Comparison of ENCODE assay signal across 12 cellular contexts in the genomic region with DNA sequence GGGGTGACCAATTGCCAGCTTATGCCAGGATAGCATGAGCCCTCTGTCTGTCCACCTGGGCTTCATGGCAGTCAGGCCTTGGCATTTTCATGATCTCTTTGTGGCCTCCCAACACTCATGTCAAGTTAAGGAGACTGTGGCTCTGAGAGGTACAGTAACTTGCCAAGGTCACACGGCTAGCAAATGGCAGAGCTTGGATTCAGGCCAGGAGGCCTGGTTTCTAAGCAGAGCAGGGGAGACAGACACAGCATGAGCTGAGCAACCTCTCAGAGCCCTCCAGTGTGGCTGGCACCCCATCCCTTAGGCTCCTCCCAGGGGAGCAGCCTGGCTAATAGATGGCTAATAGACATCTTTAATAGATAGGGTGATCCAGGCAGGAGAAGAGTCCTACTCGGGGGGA. TPM values are rescaled to one million over a fixed set of nuclear protein-coding genes. Genes with fewer than 3 reads are reported as not detected.
A peak's percentile ranks its signal among the peaks of the same experiment; 100 is the strongest.
DNase-seq lines count a peak whose midpoint lies in the region; ATAC-seq and TF ChIP-seq lines count a peak whose summit lies in the region.
"Had no signal": no experiment of that assay in that cellular context is flagged by ENCODE, and none has a peak within 500 bp of the region (broad histone marks: within the 10 kb centered on the region; RNA-seq: fewer than 3 reads in every experiment).

No MANE protein-coding gene starts in this region.

- H3K79me2 ChIP-seq in HCT116 (ENCODE audit: insufficient read depth, low read length) = no peaks in the 10 kb centered on the region

- no peak for TF ChIP-seq POLR2A in HCT116 (IDR thresholded peaks at IDR 0.05; ENCODE audit: borderline replicate concordance, extremely low read depth, insufficient read depth, insufficient read length)
- no peak for TF ChIP-seq POLR2A in gastrocnemius medialis (IDR thresholded peaks at IDR 0.05)

- TF ChIP-seq RAD21 in HCT116 (IDR thresholded peaks at IDR 0.05; ENCODE audit: low read depth) = no peak

- in situ Hi-C loops in gastrocnemius medialis (cut with MboI; ENCODE audit: low sequenced_read_pairs in 4 of 4) = no loop called here

- WGBS in right cardiac atrium = 16% methylated on average over 2 of the region's 2 CpGs

- no TSS peak for BruUV-seq in HCT116 (replicated peaks; lab: Mats Ljungman, UMichigan)

- H3K4me3 Mint-ChIP-seq in WTC11 = no peak overlapping the region
- H3K4me3 Mint-ChIP-seq: activated CD4-positive, alpha-beta T cell treated with anti-CD3 and anti-CD28 coated beads for 36 hours; CD4-positive, CD25-positive, alpha-beta regulatory T cell had no signal

- peaks cover 35% of the 10 kb centered on the region for H3K4me1 Mint-ChIP-seq in WTC11
- H3K4me1 Mint-ChIP-seq: activated CD4-positive, alpha-beta T cell treated with anti-CD3 and anti-CD28 coated beads for 36 hours; CD4-positive, CD25-positive, alpha-beta regulatory T cell had no signal

- no peak overlapping the region for H2AFZ ChIP-seq in HCT116 (ENCODE audit: low read depth, low read length, poor library complexity, severe bottlenecking)

- ATAC-seq in HCT116 = no peak
- ATAC-seq in WTC11 = no peak
- no peak for ATAC-seq in right cardiac atrium
- peak in 1 of 2 donors; percentile 27 for ATAC-seq in gastrocnemius medialis
- ATAC-seq in HG03095 (IDR thresholded peaks at IDR 0.05; ENCODE audit: unreplicated experiment) = no peak
- no peak for ATAC-seq in left colon
- ATAC-seq: activated CD4-positive, alpha-beta T cell treated with anti-CD3 and anti-CD28 coated beads for 36 hours had no signal

- CTCF ChIA-PET in HCT116 (lab: Charles Lee) = interaction anchor here (0.7 to 0.9 kb wide), 2 partner anchors 13 to 24 kb away, joined by 3 to 4 read pairs; no protein-coding TSS in a partner anchor
- CTCF ChIA-PET in WTC11 (lab: Charles Lee) = interaction anchor here (0.7 to 2.8 kb wide), 9 partner anchors 9 to 84 kb away, joined by 3 to 18 read pairs (median 7); a partner anchor contains a TSS

- no peak for TF ChIP-seq CTCF in HCT116 (IDR thresholded peaks at IDR 0.05 in 2 of 3, conservative IDR thresholded peaks at IDR 0.05 in 1 of 3; ENCODE audit: borderline replicate concordance in 1 of 3, insufficient read depth in 1 of 3, low read depth in 2 of 3, low read length in 2 of 3)
- TF ChIP-seq CTCF in WTC11 (IDR thresholded peaks at IDR 0.05) = no peak
- TF ChIP-seq CTCF in gastrocnemius medialis (IDR thresholded peaks at IDR 0.05 in 4 of 5, conservative IDR thresholded peaks at IDR 0.05 in 1 of 5) = no peak

- H3K9me3 ChIP-seq in HCT116 (ENCODE audit: control insufficient read depth in 1 of 2, insufficient read depth in 1 of 2, low read depth in 1 of 2, low read length in 2 of 2) (no peaks in the 10 kb centered on the region), right cardiac atrium (ENCODE audit: control insufficient read depth, low read length) (no peaks in the 10 kb centered on the region), gastrocnemius medialis (no peaks in the 10 kb centered on the region)
- H3K9me3 ChIP-seq: suprapubic skin had no signal

- intact Hi-C loops in HCT116 (cut with micrococcal nuclease) = no loop called here
- intact Hi-C loops in right cardiac atrium (cut with DNase I) = no loop called here
- intact Hi-C loops in gastrocnemius medialis (cut with DNase I; ENCODE audit: low total_unique reads) = no loop called here
- intact Hi-C loops in left colon (cut with DNase I, micrococcal nuclease) = no loop called here

- RAD21 ChIA-PET in HCT116 (lab: Charles Lee; ENCODE audit: low non-redundant PET in 1 of 2, low total read pairs in 2 of 2, uncharacterized antibody in 2 of 2, unreplicated experiment in 2 of 2) = no interaction called here

- H3K27ac Mint-ChIP-seq in WTC11 = peak overlapping the region; percentile 91
- H3K27ac Mint-ChIP-seq: activated CD4-positive, alpha-beta T cell treated with anti-CD3 and anti-CD28 coated beads for 36 hours; CD4-positive, CD25-positive, alpha-beta regulatory T cell had no signal

- no peaks in the 10 kb centered on the region for H3K27me3 Mint-ChIP-seq in WTC11 (ENCODE audit: low read depth)
- H3K27me3 Mint-ChIP-seq: activated CD4-positive, alpha-beta T cell treated with anti-CD3 and anti-CD28 coated beads for 36 hours had no signal

- H3K4me3 ChIP-seq in HCT116 (replicated peaks in 1 of 2; ENCODE audit: low read depth in 1 of 2, low read length in 2 of 2) = no peak overlapping the region; a peak in 1 of 4 replicates
- H3K4me3 ChIP-seq in right cardiac atrium (ENCODE audit: low read length) = no peak overlapping the region
- no peak overlapping the region for H3K4me3 ChIP-seq in gastrocnemius medialis
- H3K4me3 ChIP-seq: suprapubic skin had no signal

- H3K27me3 ChIP-seq in HCT116 (ENCODE audit: insufficient read depth, low read length) (no peaks in the 10 kb centered on the region), right cardiac atrium (ENCODE audit: control insufficient read depth, insufficient read depth) (no peaks in the 10 kb centered on the region), gastrocnemius medialis (no peaks in the 10 kb centered on the region)
- H3K27me3 ChIP-seq: suprapubic skin had no signal

- peaks cover 52 to 63% of the 10 kb centered on the region in 2 experiments for H3K4me1 ChIP-seq in HCT116 (ENCODE audit: control insufficient read depth in 1 of 2, insufficient read depth in 2 of 2, low read length in 2 of 2)
- peaks cover 39% of the 10 kb centered on the region for H3K4me1 ChIP-seq in right cardiac atrium (ENCODE audit: control insufficient read depth, insufficient read depth, low read length)
- peaks cover 89 to 93% of the 10 kb centered on the region in 2 donors for H3K4me1 ChIP-seq in gastrocnemius medialis

- H3K36me3 Mint-ChIP-seq in WTC11 = no peaks in the 10 kb centered on the region
- H3K36me3 Mint-ChIP-seq: CD4-positive, CD25-positive, alpha-beta regulatory T cell had no signal

- H3K4me2 ChIP-seq in HCT116 (ENCODE audit: low read length) = peak overlapping the region; percentile 44

- H3K36me3 ChIP-seq in HCT116 (ENCODE audit: control insufficient read depth in 1 of 2, insufficient read depth in 2 of 2, low read length in 2 of 2) (no peaks in the 10 kb centered on the region), gastrocnemius medialis (peaks cover 0 to 14% of the 10 kb centered on the region in 2 donors)

- no peaks in the 10 kb centered on the region for H3K9me2 ChIP-seq in HCT116 (ENCODE audit: insufficient read depth)

- DNase-seq in HCT116 (ENCODE audit: low read depth, low spot score) (no peak), WTC11 (ENCODE audit: low spot score) (no peak), right cardiac atrium (peak in 2 of 3 donors; percentile 67 to 77), gastrocnemius medialis (peak in 1 of 2 donors; percentile 74), superior temporal gyrus (ENCODE audit: extremely low spot score) (no peak), left colon (no peak), NCI-H2196 treated with DMSO at 0.1 percent for 48 hours (lab: John Stamatoyannopoulos, UW; ENCODE audit: unreplicated experiment) (no peak)
- DNase-seq: activated CD4-positive, alpha-beta T cell treated with anti-CD3 and anti-CD28 coated beads for 36 hours; CD4-positive, CD25-positive, alpha-beta regulatory T cell; NCI-H1048 had no signal

- no peaks in the 10 kb centered on the region for H4K20me1 ChIP-seq in HCT116 (ENCODE audit: insufficient read depth)

- H3K27ac ChIP-seq in HCT116 (ENCODE audit: low read depth, low read length) (no peak overlapping the region), right cardiac atrium (ENCODE audit: low read length) (peak overlapping the region; percentile 95), gastrocnemius medialis (peak overlapping the region; percentile 96 to 100 (median 100))
- H3K27ac ChIP-seq: suprapubic skin had no signal

- H3K9ac ChIP-seq in HCT116 (ENCODE audit: low read length) = no peak overlapping the region

- POLR2A ChIA-PET in HCT116 (lab: Charles Lee) (no interaction called here), WTC11 (lab: Charles Lee) (interaction anchor here (0.7 kb wide), 1 partner anchor 20 kb away, joined by 3 read pairs; no protein-coding TSS in a partner anchor)

- no peaks in the 10 kb centered on the region for H3K9me3 Mint-ChIP-seq in WTC11

TF ChIP-seq in HCT116, 20 proteins besides CTCF, POLR2A, EP300 and RAD21 (continues in another document):
- TF ChIP-seq EGR1 (IDR thresholded peaks at IDR 0.05; ENCODE audit: low read depth) (no peak), EZH2 (IDR thresholded peaks at IDR 0.05) (no peak), POLR2AphosphoS5 (IDR thresholded peaks at IDR 0.05; ENCODE audit: low read depth, low read length) (no peak), EZH2phosphoT487 (IDR thresholded peaks at IDR 0.05; ENCODE audit: borderline replicate concordance) (no peak), CBX3 (IDR thresholded peaks at IDR 0.05; ENCODE audit: low read depth) (no peak), JUND (IDR thresholded peaks at IDR 0.05) (no peak), SRF (IDR thresholded peaks at IDR 0.05; ENCODE audit: low read depth) (no peak), ZFX (IDR thresholded peaks at IDR 0.05) (no peak)

RNA-seq across cellular contexts. Expression of a gene that starts 4.0 kb away (rescaled TPM):
- total RNA-seq in HCT116 (2021; ENCODE audit: unreplicated experiment) (8.2 TPM), WTC11 (2021) (2.1 to 2.7 TPM (median 2.6 TPM) in 3 replicates), right cardiac atrium (100 to 1,000 TPM; 552 to 675 (median 584) TPM), gastrocnemius medialis (100 to 1,000 TPM; 419 to 569 (median 539) TPM), left colon (10 to 100 TPM; 43.6 to 73.9 TPM)
- polyA plus RNA-seq in HCT116 (2012) = 7.5 and 8.6 TPM in 2 replicates
- 625 TPM for polyA plus RNA-seq in right cardiac atrium
- polyA plus RNA-seq: CD4-positive, CD25-positive, alpha-beta regulatory T cell had no signal

RNA-seq across cellular contexts. Expression of a gene that starts 16.6 kb away (rescaled TPM):
- total RNA-seq in HCT116 (2021; ENCODE audit: unreplicated experiment) (0.10 TPM), WTC11 (2021) (11.6 to 14.5 TPM (median 13.7 TPM) in 3 replicates), right cardiac atrium (1 to 10 TPM; 4.0 to 9.3 (median 5.2) TPM), gastrocnemius medialis (10 to 100 TPM in 3 of 4 donors, 1 to 10 TPM in 1; 4.8 to 12.6 (median 11.3) TPM), left colon (1 to 10 TPM in 1 of 2 donors, under 1 TPM in 1; 0.31 to 1.1 TPM)
- polyA plus RNA-seq in HCT116 (2012) = 0.04 and 0.06 TPM in 2 replicates
- 3.3 TPM for polyA plus RNA-seq in right cardiac atrium
- total RNA-seq: CD4-positive, CD25-positive, alpha-beta regulatory T cell had no signal

RNA-seq across cellular contexts. Expression of a gene that starts 56.4 kb away (rescaled TPM):
- total RNA-seq in HCT116 (2021; ENCODE audit: unreplicated experiment) = 61.4 TPM
- 37.8 and 43.4 TPM in 2 replicates for polyA plus RNA-seq in HCT116 (2012)
- total RNA-seq in WTC11 (2021) = 28.7 to 34.0 TPM (median 31.6 TPM) in 3 replicates
- total RNA-seq in right cardiac atrium = 10 to 100 TPM; 25.1 to 30.8 (median 26.4) TPM
- polyA plus RNA-seq in right cardiac atrium = 19.3 TPM
- total RNA-seq in gastrocnemius medialis = 10 to 100 TPM; 22.5 to 31.0 (median 26.2) TPM
- total RNA-seq in left colon = 10 to 100 TPM; 29.3 to 39.5 TPM

Comparison
In these comparisons a context has a peak if more than half of its experiments do, and no peak if none do; other contexts are left out.
1. DNase-seq: peak in right cardiac atrium (2 of 3); none in HCT116 (single experiment), WTC11 (single experiment), superior temporal gyrus (single experiment), left colon (0 of 2) and NCI-H2196 treated with DMSO at 0.1 percent for 48 hours (single experiment).
2. RNA of a gene that starts 4.0 kb away (total RNA-seq): 552 to 675 TPM in right cardiac atrium and 419 to 569 TPM in gastrocnemius medialis; 43.6 to 73.9 TPM in left colon, 8.2 TPM in HCT116 (single experiment) and 2.1 to 2.7 TPM in WTC11; every median in the first group is over 4 times any median in the second.